Comparison of ENCODE assay signal across 15 cellular contexts in the genomic region with DNA sequence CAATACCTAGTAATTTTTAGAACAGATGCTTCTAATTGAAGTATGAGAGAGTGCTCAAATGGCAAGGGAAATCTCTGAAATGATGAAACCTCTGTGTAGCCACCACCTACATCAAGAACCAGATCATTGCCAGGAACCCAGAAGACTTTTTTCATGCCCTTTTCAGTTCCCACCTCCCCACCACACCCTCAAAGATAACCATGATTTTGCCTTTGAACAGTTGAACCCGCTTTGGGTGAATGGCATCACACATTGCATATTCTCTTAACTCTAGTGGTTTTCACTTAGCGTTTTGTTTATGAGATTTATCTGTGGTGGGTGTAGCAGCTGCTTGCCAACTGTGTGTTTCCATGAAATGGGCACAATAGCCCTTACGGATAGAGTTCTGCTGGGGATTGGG.
"Had no signal": no experiment of that assay in that cellular context is flagged by ENCODE, and none has a peak within 500 bp of the region (broad histone marks: within the 10 kb centered on the region; RNA-seq: fewer than 3 reads in every experiment).

No MANE protein-coding gene starts in this region.

- H3K27ac Mint-ChIP-seq: dendritic cell treated with granulocyte-macrophage colony-stimulating factor and Interleukin-4, amounts not matched to agents 40 ng/mL and 50 ng/mL, for 4 days; naive thymus-derived CD8-positive, alpha-beta T cell had no signal

- H3K4me3 Mint-ChIP-seq: activated CD4-positive, alpha-beta memory T cell treated with anti-CD3 and anti-CD28 coated beads for 36 hours; activated T-cell treated with anti-CD3 and anti-CD28 coated beads, Interleukin-2, amount 50 U/mL, for 4 hours; dendritic cell treated with granulocyte-macrophage colony-stimulating factor and Interleukin-4, amounts not matched to agents 40 ng/mL and 50 ng/mL, for 4 days had no signal

- H3K9me3 Mint-ChIP-seq: activated T-cell treated with anti-CD3 and anti-CD28 coated beads, Interleukin-2, amount 50 U/mL, for 4 hours; dendritic cell treated with granulocyte-macrophage colony-stimulating factor and Interleukin-4, amounts not matched to agents 40 ng/mL and 50 ng/mL, for 4 days had no signal

- H3K27me3 ChIP-seq: ascending aorta, gastrocnemius medialis, testis, upper lobe of left lung had no signal

- H3K4me3 ChIP-seq: ascending aorta, gastrocnemius medialis, heart right ventricle, mucosa of descending colon, SJSA1, spleen, testis, upper lobe of left lung had no signal

- DNase-seq: activated CD4-positive, alpha-beta memory T cell treated with anti-CD3 and anti-CD28 coated beads for 36 hours; activated CD4-positive, CD25-positive, alpha-beta regulatory T cell; effector memory CD4-positive, alpha-beta T cell; heart right ventricle; testis; upper lobe of left lung had no signal

- H3K4me1 ChIP-seq: ascending aorta, heart right ventricle, SJSA1, spleen, testis, upper lobe of left lung had no signal

- H3K36me3 Mint-ChIP-seq: activated CD4-positive, alpha-beta memory T cell treated with anti-CD3 and anti-CD28 coated beads for 36 hours; naive thymus-derived CD8-positive, alpha-beta T cell had no signal

- ATAC-seq: activated T-cell treated with anti-CD3 and anti-CD28 coated beads, Interleukin-2, amount 50 U/mL, for 4 hours; gastrocnemius medialis; heart right ventricle; naive thymus-derived CD8-positive, alpha-beta T cell; stimulated activated naive CD8-positive, alpha-beta T cell treated with anti-CD3 and anti-CD28 coated beads, Interleukin-15, amount 100 ng/mL, for 72 hours had no signal

- H3K27ac ChIP-seq: ascending aorta, gastrocnemius medialis, heart right ventricle, SJSA1, spleen, testis, upper lobe of left lung had no signal

- H3K9me3 ChIP-seq: ascending aorta, gastrocnemius medialis, mucosa of descending colon, SJSA1, spleen, testis, upper lobe of left lung had no signal

- H3K36me3 ChIP-seq: ascending aorta, gastrocnemius medialis, heart right ventricle, SJSA1, spleen, upper lobe of left lung had no signal
